ENCODE assay signal across 8 cellular contexts in the genomic region with DNA sequence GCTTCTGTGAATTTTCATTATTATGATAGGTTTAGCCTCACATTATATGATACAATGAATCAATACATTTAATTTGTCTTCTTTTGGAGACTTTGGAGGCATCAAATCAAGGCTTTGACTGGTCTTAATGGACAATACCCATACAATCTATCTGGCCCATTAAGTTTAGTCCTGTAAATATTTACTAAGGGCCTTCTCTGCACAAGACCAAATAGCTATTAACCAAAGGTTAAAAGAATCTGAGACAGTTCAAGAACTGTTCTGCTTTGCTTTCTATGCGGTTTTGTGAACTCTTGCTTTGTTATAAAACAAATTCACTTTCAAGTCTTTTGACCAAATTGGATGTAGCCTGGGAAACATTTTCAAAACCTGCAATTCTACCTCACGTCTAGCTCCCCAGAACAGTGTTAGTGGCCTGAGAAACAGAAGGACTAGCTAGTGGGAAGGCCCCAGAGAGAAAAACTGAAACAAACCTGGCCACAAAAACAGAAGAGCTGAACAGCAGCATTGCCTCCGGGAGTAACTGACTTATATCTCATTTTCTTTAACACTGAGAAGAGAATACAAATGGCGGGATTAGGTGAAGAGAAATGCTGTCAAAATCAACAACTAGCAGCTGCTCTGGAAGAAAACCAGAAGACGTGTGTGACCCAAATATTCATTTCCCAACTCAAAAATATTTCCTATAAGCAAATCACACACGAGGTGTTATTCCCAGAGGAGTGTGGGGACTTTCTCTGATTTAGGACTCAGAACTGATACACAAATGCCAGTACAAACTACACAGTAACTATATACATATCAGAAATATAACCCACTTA. TPM values are rescaled to one million over a fixed set of nuclear protein-coding genes. Genes with fewer than 3 reads are reported as not detected.
DNase-seq lines count a peak whose midpoint lies in the region; ATAC-seq and TF ChIP-seq lines count a peak whose summit lies in the region.

No MANE protein-coding gene starts in this region.

- no peaks in the 10 kb centered on the region for H3K79me2 ChIP-seq in mammary epithelial cell (ENCODE audit: insufficient read depth, low read length)

- intact Hi-C loops in mammary epithelial cell (cut with micrococcal nuclease) = loop anchor here (1.0 kb wide), 1 partner anchor 45 kb away; no protein-coding TSS in a partner anchor

- H3K4me3 ChIP-seq in AG10803 (ENCODE audit: low read length) (no peak overlapping the region), mammary epithelial cell (replicated peaks in 1 of 3; ENCODE audit: insufficient read depth in 1 of 3, low read depth in 2 of 3, low read length in 3 of 3) (peak overlapping the region in 1 of 3 experiments; percentile 11), muscle layer of colon (ENCODE audit: low read depth in 1 of 2, low read length in 2 of 2) (peak overlapping the region; percentile 14 to 25)

- no peaks in the 10 kb centered on the region for H4K20me1 ChIP-seq in mammary epithelial cell (ENCODE audit: insufficient read depth, low read length)

- ATAC-seq in GM19438 (IDR thresholded peaks at IDR 0.05; ENCODE audit: low read depth, unreplicated experiment) (peak; percentile 57), HG03558 (IDR thresholded peaks at IDR 0.05; ENCODE audit: extremely low read depth, unreplicated experiment) (peak; percentile 32)

- H3K4me2 ChIP-seq in mammary epithelial cell (ENCODE audit: insufficient read depth, low read depth, low read length) = peak overlapping the region; percentile 52

- CTCF ChIA-PET in mammary epithelial cell (lab: Charles Lee; ENCODE audit: low non-redundant PET) = interaction anchor here (0.7 kb wide), 1 partner anchor 86 kb away, joined by 4 read pairs; no protein-coding TSS in a partner anchor

- H2AFZ ChIP-seq in mammary epithelial cell (ENCODE audit: low read depth, low read length) = peak overlapping the region; percentile 83

- dilution Hi-C loops in mammary epithelial cell (cut with HindIII; ENCODE audit: low sequenced_read_pairs) = no loop called here

- H3K4me1 ChIP-seq in mammary epithelial cell (ENCODE audit: insufficient read depth, low read length) = no peaks in the 10 kb centered on the region
- no peaks in the 10 kb centered on the region for H3K4me1 ChIP-seq in muscle layer of colon (ENCODE audit: insufficient read depth, low read length)

- BruUV-seq in mammary epithelial cell (replicated peaks; lab: Mats Ljungman, UMichigan) = no TSS peak

- peak overlapping the region; percentile 47 for H3K27ac ChIP-seq in mammary epithelial cell (ENCODE audit: insufficient read depth, low read depth, low read length)
- H3K27ac ChIP-seq in muscle layer of colon (ENCODE audit: low read depth, low read length) = peak overlapping the region; percentile 10

- no peaks in the 10 kb centered on the region for H3K27me3 ChIP-seq in mammary epithelial cell (ENCODE audit: insufficient read depth, low read length)
- no peaks in the 10 kb centered on the region for H3K27me3 ChIP-seq in muscle layer of colon (ENCODE audit: control insufficient read depth in 1 of 2, insufficient read depth in 2 of 2, low read length in 2 of 2)

- in situ Hi-C loops in mammary epithelial cell (cut with MboI; ENCODE audit: low sequenced_read_pairs in 2 of 2) = no loop called here

- H3K36me3 ChIP-seq in mammary epithelial cell (ENCODE audit: insufficient read depth, low read length) = no peaks in the 10 kb centered on the region
- no peaks in the 10 kb centered on the region for H3K36me3 ChIP-seq in muscle layer of colon (ENCODE audit: insufficient read depth, low read length)

- no peak overlapping the region for H3K9ac ChIP-seq in mammary epithelial cell (ENCODE audit: insufficient read depth, low read length)
- H3K9ac ChIP-seq in muscle layer of colon (ENCODE audit: low read length) = no peak overlapping the region

- WGBS in mammary epithelial cell (ENCODE audit: low coverage, missing lambda C conversion rate) = 38% methylated on average over 6 of the region's 6 CpGs

- no peak for TF ChIP-seq CTCF in AG10803 (conservative IDR thresholded peaks at IDR 0.05; ENCODE audit: low read length)
- TF ChIP-seq CTCF in mammary epithelial cell (conservative IDR thresholded peaks at IDR 0.05 in 1 of 2, IDR thresholded peaks at IDR 0.05 in 1 of 2; ENCODE audit: extremely low read depth in 1 of 2, insufficient read depth in 1 of 2, low read depth in 1 of 2, low read length in 2 of 2) = no peak

- H3K9me3 ChIP-seq in mammary epithelial cell (replicated peaks; ENCODE audit: insufficient read depth, low read length) (no peaks in the 10 kb centered on the region), muscle layer of colon (ENCODE audit: low read length) (no peaks in the 10 kb centered on the region)

- peak; percentile 31 for DNase-seq in AG10803 (ENCODE audit: low read depth)
- no peak for DNase-seq in mammary epithelial cell
- no peak for DNase-seq in NCI-H748 (lab: John Stamatoyannopoulos, UW; ENCODE audit: unreplicated experiment)
- no peak for DNase-seq in cerebellum (ENCODE audit: low spot score)
- no peak for DNase-seq in COR-L47 (lab: John Stamatoyannopoulos, UW)

RNA-seq across cellular contexts. Expression of gene TLR1, which starts 0.5 kb away (rescaled TPM):
- total RNA-seq in mammary epithelial cell = 1 to 10 TPM in 1 of 2 donors, under 1 TPM in 1; 0.49 to 3.7 TPM
- polyA plus RNA-seq in mammary epithelial cell = 0.40 TPM
- polyA minus RNA-seq in mammary epithelial cell = not detected
- total RNA-seq in cerebellum = 3.8 TPM

RNA-seq across cellular contexts. Expression of gene TLR10, which starts 21.3 kb away (rescaled TPM):
- total RNA-seq in mammary epithelial cell (not detected), cerebellum (1.2 TPM)
- polyA plus RNA-seq in mammary epithelial cell = not detected
- polyA minus RNA-seq in mammary epithelial cell = not detected

RNA-seq across cellular contexts. Expression of gene TLR6, which starts 52.6 kb away (rescaled TPM):
- 1 to 10 TPM; 5.8 to 6.7 TPM for total RNA-seq in mammary epithelial cell
- polyA plus RNA-seq in mammary epithelial cell = 0.53 TPM
- not detected for polyA minus RNA-seq in mammary epithelial cell
- 3.0 TPM for total RNA-seq in cerebellum
